8 cellular contexts compared by ENCODE assay signal in the genomic region with DNA sequence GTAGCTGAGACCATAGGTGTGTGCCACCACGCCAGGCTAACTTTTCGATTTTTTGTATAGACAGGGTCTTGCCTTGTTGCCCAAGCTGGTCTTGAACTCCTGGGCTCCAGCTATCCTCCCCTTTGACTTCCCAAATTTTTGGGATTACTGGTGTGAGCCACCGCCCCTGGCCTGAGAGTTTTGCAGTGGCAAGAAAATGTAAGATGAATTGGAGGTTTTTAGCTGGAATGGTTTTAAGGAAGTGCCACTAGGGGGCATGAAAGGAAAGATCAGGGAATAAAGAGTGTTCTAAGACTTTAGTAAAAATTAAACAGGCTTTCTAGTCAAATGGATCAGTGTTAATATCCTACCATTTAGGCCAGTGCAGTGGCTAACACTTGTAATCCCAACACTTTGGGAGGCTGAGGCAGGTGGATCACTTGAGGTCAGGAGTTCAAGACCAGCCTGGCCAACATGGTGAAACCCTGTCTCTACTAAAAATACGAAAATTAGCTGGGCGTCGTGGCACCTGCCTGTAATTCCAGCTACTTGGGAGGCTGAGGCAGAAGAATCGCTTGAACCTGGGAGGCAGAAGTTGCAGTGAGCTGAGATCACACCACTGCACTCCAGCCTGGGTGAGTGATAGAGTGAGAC. TPM values are rescaled to one million over a fixed set of nuclear protein-coding genes. Genes with fewer than 3 reads are reported as not detected.
DNase-seq lines count a peak whose midpoint lies in the region; ATAC-seq, FAIRE-seq and TF ChIP-seq lines count a peak whose summit lies in the region.
"Not testable (repeated sequence)": the region's sequence is repeated elsewhere in the genome, so short reads cannot be mapped to it uniquely, and the experiment has no call there.

No MANE protein-coding gene starts in this region.

- not testable (repeated sequence) for FAIRE-seq in D721Med (lab: Jason Lieb, UNC)
- FAIRE-seq in TTC549 (lab: Jason Lieb, UNC), result peak; percentile 11

- not testable (repeated sequence) for H3K9me3 ChIP-seq in HAP-1

- in situ Hi-C loops in HAP-1 (cut with MboI; ENCODE audit: low sequenced_read_pairs), result loop anchor here (5.0 kb wide), 1 partner anchor 148 kb away; no protein-coding TSS in a partner anchor

- intact Hi-C loops in left ventricle myocardium superior (cut with micrococcal nuclease), result loop anchor here (10.0 kb wide), 1 partner anchor 84 kb away; a partner anchor contains a TSS

- not testable (repeated sequence) for H3K27ac Mint-ChIP-seq in chondrocyte (ENCODE audit: unreplicated experiment); nephron progenitor cell; type B pancreatic cell

- not testable (repeated sequence) for H3K4me3 ChIP-seq in HAP-1

- not testable (repeated sequence) for H3K27me3 Mint-ChIP-seq in chondrocyte (ENCODE audit: low read depth); nephron progenitor cell (ENCODE audit: low read depth, poor library complexity); type B pancreatic cell

- not testable (repeated sequence) for DNase-seq in D721Med (ENCODE audit: insufficient read length, low spot score); chondrocyte (ENCODE audit: low spot score); left ventricle myocardium superior; nephron progenitor cell; type B pancreatic cell (ENCODE audit: extremely low spot score, unreplicated experiment)
- DNase-seq in HAP-1 (ENCODE audit: low spot score in 2 of 2) (peak; percentile 45 to 77), NCI-H345 (lab: John Stamatoyannopoulos, UW) (peak; percentile 24)

- not testable (repeated sequence) for H3K9me3 Mint-ChIP-seq in chondrocyte (ENCODE audit: low read depth); type B pancreatic cell
- H3K9me3 Mint-ChIP-seq in nephron progenitor cell, result peaks cover 10% of the 10 kb centered on the region

- H3K4me3 Mint-ChIP-seq in chondrocyte (ENCODE audit: unreplicated experiment); nephron progenitor cell; type B pancreatic cell: not testable (repeated sequence)

- H3K36me3 Mint-ChIP-seq in chondrocyte (ENCODE audit: low read depth); nephron progenitor cell (ENCODE audit: low read depth); type B pancreatic cell: not testable (repeated sequence)

- ATAC-seq in left ventricle myocardium superior, result peak; percentile 52

- H3K36me3 ChIP-seq in HAP-1 (replicated peaks), result not testable (repeated sequence)

- H3K4me1 Mint-ChIP-seq in chondrocyte (ENCODE audit: low read depth); nephron progenitor cell; type B pancreatic cell (ENCODE audit: unreplicated experiment): not testable (repeated sequence)

- not testable (repeated sequence) for H3K4me1 ChIP-seq in HAP-1

- TF ChIP-seq CTCF in D721Med (IDR thresholded peaks at IDR 0.05; ENCODE audit: insufficient read depth, missing control alignments), result peak; percentile 61
- peak; percentile 82 for TF ChIP-seq CTCF in chondrocyte (IDR thresholded peaks at IDR 0.05)
- peak; percentile 51 for TF ChIP-seq CTCF in nephron progenitor cell (IDR thresholded peaks at IDR 0.05)
- peak; percentile 75 for TF ChIP-seq CTCF in type B pancreatic cell (conservative IDR thresholded peaks at IDR 0.05)

- H3K27me3 ChIP-seq in HAP-1 (ENCODE audit: low read depth), result not testable (repeated sequence)

RNA-seq across cellular contexts. Expression of a gene that starts 9.4 kb away (rescaled TPM):
- total RNA-seq in chondrocyte (0.79 to 1.0 TPM (median 1.0 TPM) in 3 replicates), left ventricle myocardium superior (9.3 TPM), type B pancreatic cell (ENCODE audit: low replicate concordance) (13.1 and 30.8 TPM in 2 replicates)
